1 cellular context compared by ENCODE assay signal in genomic region chr19:13441810-13442512, GRCh38.
TF ChIP-seq lines count a peak whose summit lies in the region.

No MANE protein-coding gene starts in this region.

TF ChIP-seq in K562, 482 proteins besides CTCF, POLR2A, EP300 and RAD21 (continued from another document):
- peak; percentile 87; the same call in 1 of the 2 replicates for TF ChIP-seq ZNF511 (CRISPR knock-in tag; IDR thresholded peaks at IDR 0.05)
- TF ChIP-seq ZNF184 (CRISPR knock-in tag; IDR thresholded peaks at IDR 0.05): no peak
